In the genomic region with DNA sequence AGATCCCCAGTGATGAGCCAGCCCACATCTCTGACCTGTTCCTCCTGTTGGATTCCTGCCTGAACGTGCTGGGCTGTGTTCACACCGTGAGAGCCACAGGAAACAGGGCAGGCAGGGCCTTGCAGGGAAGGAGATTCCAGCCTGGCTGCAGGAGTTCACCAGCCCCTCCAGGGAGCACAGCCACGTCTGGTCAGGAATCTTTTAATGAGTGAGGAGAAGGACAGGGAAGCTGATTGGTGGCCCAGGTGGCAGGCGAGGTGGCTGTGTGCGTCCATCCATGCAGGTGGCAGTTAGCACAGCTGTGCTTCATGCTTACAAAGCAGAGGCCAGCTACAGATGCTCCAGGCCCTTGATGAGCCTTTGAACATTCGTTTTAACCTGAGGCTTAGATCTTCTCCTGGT, we compare ENCODE assay signal across 11 cellular contexts. TPM values are rescaled to one million over a fixed set of nuclear protein-coding genes. Genes with fewer than 3 reads are reported as not detected.
DNase-seq lines count a peak whose midpoint lies in the region; ATAC-seq and TF ChIP-seq lines count a peak whose summit lies in the region.
"Had no signal": no experiment of that assay in that cellular context is flagged by ENCODE, and none has a peak within 500 bp of the region (broad histone marks: within the 10 kb centered on the region; RNA-seq: fewer than 3 reads in every experiment).

No MANE protein-coding gene starts in this region.

- in situ Hi-C loops in astrocyte of the spinal cord (cut with HindIII; ENCODE audit: low sequenced_read_pairs) = no loop called here

- no peaks in the 10 kb centered on the region for H3K9me2 ChIP-seq in Karpas-422 (replicated peaks; ENCODE audit: insufficient read depth, low read length)
- H3K9me2 ChIP-seq: SK-N-SH had no signal

- no peaks in the 10 kb centered on the region for H3K27me3 ChIP-seq in Karpas-422 (ENCODE audit: low read length)

- H3K79me2 ChIP-seq in Karpas-422 (ENCODE audit: low read length) = peaks cover 47% of the 10 kb centered on the region

- H3K27ac ChIP-seq in Karpas-422 (ENCODE audit: low read length) = peak overlapping the region; percentile 98

- peak overlapping the region; percentile 76 for H3K9ac ChIP-seq in Karpas-422 (ENCODE audit: low read length)
- H3K9ac ChIP-seq: SK-N-SH had no signal

- H3K36me3 ChIP-seq in Karpas-422 (ENCODE audit: insufficient read depth, low read length) = peaks cover 64% of the 10 kb centered on the region

- H3K4me2 ChIP-seq in Karpas-422 (ENCODE audit: low read depth, low read length, poor library complexity, severe bottlenecking) = peak overlapping the region; percentile 66
- H3K4me2 ChIP-seq: SK-N-SH had no signal

- H2AFZ ChIP-seq in Karpas-422 (ENCODE audit: low read length) = no peak overlapping the region

- peak; percentile 22 for DNase-seq in DMS79 treated with DMSO at 0.1 percent for 48 hours (lab: John Stamatoyannopoulos, UW)
- no peak for DNase-seq in DMS79 (lab: John Stamatoyannopoulos, UW)
- peak; percentile 83 for DNase-seq in Karpas-422
- peak; percentile 9 for DNase-seq in astrocyte of the spinal cord (ENCODE audit: low read depth, low spot score)
- peak; percentile 63 for DNase-seq in retina
- DNase-seq in UCSD-AML1 (lab: John Stamatoyannopoulos, UW; ENCODE audit: unreplicated experiment) = no peak
- no peak for DNase-seq in NCI-H1436 treated with DMSO at 0.1 percent for 48 hours (lab: John Stamatoyannopoulos, UW)
- DNase-seq: anterior cingulate cortex, SK-N-SH had no signal

- H3K4me3 ChIP-seq in Karpas-422 (ENCODE audit: low read length) (peak overlapping the region; percentile 46; the same call in 1 of the 2 replicates), astrocyte of the spinal cord (ENCODE audit: low read depth, low read length) (no peak overlapping the region)

- H3K4me1 ChIP-seq in Karpas-422 (ENCODE audit: low read length) = peaks cover 98% of the 10 kb centered on the region

- H4K20me1 ChIP-seq in Karpas-422 (ENCODE audit: insufficient read depth, low read depth, low read length) = peaks cover under 1% of the 10 kb centered on the region; the same call in 1 of the 2 replicates

- TF ChIP-seq CTCF in astrocyte of the spinal cord (IDR thresholded peaks at IDR 0.05; ENCODE audit: low read depth, low read length) = no peak

- no peaks in the 10 kb centered on the region for H3K9me3 ChIP-seq in Karpas-422 (ENCODE audit: low read length)
- H3K9me3 ChIP-seq: SK-N-SH had no signal

- no peak for ATAC-seq in HG03097 (IDR thresholded peaks at IDR 0.05; ENCODE audit: low FRiP score, unreplicated experiment)

RNA-seq across cellular contexts. Expression of gene LRRK1, which starts 10.5 kb away (rescaled TPM):
- 46.6 and 87.3 TPM in 2 replicates for total RNA-seq in Karpas-422 (2014; rRNA removed; shearing (Covaris generic); ENCODE audit: low replicate concordance)

RNA-seq across cellular contexts. Expression of gene ALDH1A3, which starts 50.0 kb away (rescaled TPM):
- total RNA-seq in Karpas-422 (2014; rRNA removed; shearing (Covaris generic); ENCODE audit: low replicate concordance) = not detected in 2 replicates
- total RNA-seq: activated CD8-positive, alpha-beta memory T cell treated with anti-CD3 and anti-CD28 coated beads for 36 hours had no signal

Comparison
In these comparisons a context has a peak if more than half of its experiments do, and no peak if none do; other contexts are left out.
1. DNase-seq: peak in DMS79 treated with DMSO at 0.1 percent for 48 hours (single experiment), Karpas-422 (single experiment), astrocyte of the spinal cord (single experiment) and retina (single experiment); none in DMS79 (single experiment), UCSD-AML1 (single experiment) and NCI-H1436 treated with DMSO at 0.1 percent for 48 hours (single experiment).